In genomic region chr3:194806991-194807685, GRCh38 we compare ENCODE assay signal across 22 cellular contexts.
DNase-seq lines count a peak whose midpoint lies in the region; ATAC-seq and TF ChIP-seq lines count a peak whose summit lies in the region.
"Had no signal": no experiment of that assay in that cellular context is flagged by ENCODE, and none has a peak within 500 bp of the region (broad histone marks: within the 10 kb centered on the region; RNA-seq: fewer than 3 reads in every experiment).

No MANE protein-coding gene starts in this region.

- H3K4me1 ChIP-seq in foreskin keratinocyte = peaks cover 4% of the 10 kb centered on the region
- H3K4me1 ChIP-seq: spleen, tibial artery had no signal

- peak overlapping the region; percentile 80 for H3K27ac ChIP-seq in foreskin keratinocyte
- H3K27ac ChIP-seq: HL-60, spleen, tibial artery, WERI-Rb-1 had no signal

- DNase-seq in COLO829 (ENCODE audit: low spot score) (peak; percentile 72), LHCN-M2 (ENCODE audit: low read depth) (peak; percentile 22), amniotic epithelial cell (ENCODE audit: low read depth) (peak; percentile 85), foreskin keratinocyte (peak; percentile 41 to 64), NCI-H2196 (lab: John Stamatoyannopoulos, UW; ENCODE audit: unreplicated experiment) (no peak), HuH-7.5 (ENCODE audit: low spot score) (no peak), nucleus accumbens (lab: John Stamatoyannopoulos, UW) (no peak)
- no peak for DNase-seq in stimulated activated CD4-positive, alpha-beta T cell treated with anti-CD3 and anti-CD28 coated beads, Interleukin-2, amount 100 ng/mL, for 48 hours
- DNase-seq: activated CD8-positive, alpha-beta T cell treated with anti-CD3 and anti-CD28 coated beads, Interleukin-2, amount 10 ng/mL, durations not matched to agents 7 days and 5 days; C1 segment of cervical spinal cord; cerebellar nuclear complex; DMS79 treated with DMSO at 0.1 percent for 48 hours; head of caudate nucleus; Kasumi-1; natural killer cell; NCI-H2029 treated with DMSO at 0.1 percent for 48 hours; NCI-H526; spleen; tibial artery; WERI-Rb-1 had no signal

- H3K27me3 ChIP-seq in foreskin keratinocyte = peaks cover 48% of the 10 kb centered on the region
- H3K27me3 ChIP-seq: spleen had no signal

- no peak for TF ChIP-seq CTCF in foreskin keratinocyte (conservative IDR thresholded peaks at IDR 0.05)

- ATAC-seq in foreskin keratinocyte = peak; percentile 55
- ATAC-seq: activated CD8-positive, alpha-beta T cell treated with anti-CD3 and anti-CD28 coated beads, Interleukin-2, amount 10 ng/mL, durations not matched to agents 7 days and 5 days; natural killer cell; stimulated activated effector memory CD8-positive, alpha-beta T cell treated with anti-CD3 and anti-CD28 coated beads, Interleukin-12 subunit alpha, Interleukin-12 subunit beta, amount 100 ng/mL, for 72 hours had no signal

Comparison
In these comparisons a context has a peak if more than half of its experiments do, and no peak if none do; other contexts are left out.
1. DNase-seq: peak in COLO829 (single experiment), LHCN-M2 (single experiment), amniotic epithelial cell (single experiment) and foreskin keratinocyte (2 of 2); none in NCI-H2196 (single experiment), stimulated activated CD4-positive, alpha-beta T cell treated with anti-CD3 and anti-CD28 coated beads, Interleukin-2, amount 100 ng/mL, for 48 hours (0 of 2), HuH-7.5 (single experiment) and nucleus accumbens (0 of 56).